5 cellular contexts compared by ENCODE assay signal in the genomic region with DNA sequence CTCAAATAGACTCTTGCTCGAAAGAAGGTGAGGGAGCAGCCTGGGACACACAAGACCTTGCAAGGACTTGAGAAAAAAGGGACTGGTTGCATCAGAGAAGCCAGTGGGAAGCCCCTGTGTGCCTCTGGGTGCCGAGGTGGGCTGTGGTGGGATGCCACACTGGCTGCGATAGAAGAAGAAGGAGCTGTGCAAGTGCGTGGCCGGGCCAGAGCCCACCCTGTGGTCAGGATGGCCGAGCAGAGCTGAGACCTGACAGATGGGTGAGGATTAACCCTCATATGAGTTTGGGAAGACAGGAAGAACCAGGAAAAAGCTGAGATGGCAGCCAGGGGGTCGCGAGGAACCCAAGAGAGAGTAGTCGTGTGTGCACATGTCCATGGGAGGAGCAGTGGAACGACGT. TPM values are rescaled to one million over a fixed set of nuclear protein-coding genes. Genes with fewer than 3 reads are reported as not detected.
"Had no signal": no experiment of that assay in that cellular context is flagged by ENCODE, and none has a peak within 500 bp of the region (broad histone marks: within the 10 kb centered on the region; RNA-seq: fewer than 3 reads in every experiment).

No MANE protein-coding gene starts in this region.

- DNase-seq: H9, HCEC 1CT, IMR-90 had no signal

- H3K4me3 ChIP-seq: GM23338 had no signal

- H2AFZ ChIP-seq: GM23338 had no signal

- H3K27ac Mint-ChIP-seq: GM23338 had no signal

- H3K4me3 Mint-ChIP-seq: GM23338, H9 had no signal

- ATAC-seq: GM23338 had no signal

- H3K4me2 ChIP-seq: GM23338 had no signal

RNA-seq across cellular contexts. Expression of gene HGFAC, which starts 44.6 kb away (rescaled TPM):
- total RNA-seq: HT-29, IMR-90 had no signal
- polyA plus RNA-seq: GM23338 had no signal
